2 cellular contexts compared by ENCODE assay signal in the genomic region with DNA sequence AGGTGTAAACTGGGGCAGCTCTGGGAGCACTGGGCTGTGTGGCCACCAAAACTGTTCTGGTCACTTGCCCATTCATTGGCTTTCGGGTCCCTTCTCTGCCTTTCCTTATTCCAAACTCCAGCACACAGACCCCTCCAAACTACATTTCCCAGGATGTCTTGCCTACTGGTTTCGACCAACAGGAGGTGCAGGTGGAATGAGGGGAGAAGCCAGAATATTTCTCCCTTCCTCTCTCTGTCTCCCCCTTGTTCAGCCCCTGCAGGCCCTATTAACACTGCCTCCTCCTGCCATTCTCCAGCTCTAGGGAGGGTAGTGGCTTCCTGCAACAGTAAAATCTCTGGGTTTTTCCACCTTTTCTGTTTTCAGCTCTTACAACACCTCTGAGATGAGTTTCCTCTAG.
A peak's percentile ranks its signal among the peaks of the same experiment; 100 is the strongest.
TF ChIP-seq lines count a peak whose summit lies in the region.

No MANE protein-coding gene starts in this region.

TF ChIP-seq in GM23338, 12 proteins besides CTCF, POLR2A, EP300 and RAD21 (continues in another document):
- TF ChIP-seq STAT1 (IDR thresholded peaks at IDR 0.05; ENCODE audit: unreplicated experiment): no peak
- no peak for TF ChIP-seq ZNF331 (CRISPR knock-in tag; IDR thresholded peaks at IDR 0.05; ENCODE audit: low read depth)
- TF ChIP-seq EZH2phosphoT487 (IDR thresholded peaks at IDR 0.05; ENCODE audit: unreplicated experiment): no peak
- no peak for TF ChIP-seq CREB1 (CRISPR knock-in tag; IDR thresholded peaks at IDR 0.05; ENCODE audit: low read depth)
- no peak for TF ChIP-seq JUNB (IDR thresholded peaks at IDR 0.05; ENCODE audit: unreplicated experiment)
- TF ChIP-seq, protein P1, sequence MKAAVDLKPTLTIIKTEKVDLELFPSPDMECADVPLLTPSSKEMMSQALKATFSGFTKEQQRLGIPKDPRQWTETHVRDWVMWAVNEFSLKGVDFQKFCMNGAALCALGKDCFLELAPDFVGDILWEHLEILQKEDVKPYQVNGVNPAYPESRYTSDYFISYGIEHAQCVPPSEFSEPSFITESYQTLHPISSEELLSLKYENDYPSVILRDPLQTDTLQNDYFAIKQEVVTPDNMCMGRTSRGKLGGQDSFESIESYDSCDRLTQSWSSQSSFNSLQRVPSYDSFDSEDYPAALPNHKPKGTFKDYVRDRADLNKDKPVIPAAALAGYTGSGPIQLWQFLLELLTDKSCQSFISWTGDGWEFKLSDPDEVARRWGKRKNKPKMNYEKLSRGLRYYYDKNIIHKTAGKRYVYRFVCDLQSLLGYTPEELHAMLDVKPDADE (IDR thresholded peaks at IDR 0.05): no peak
- no peak for TF ChIP-seq NANOG (IDR thresholded peaks at IDR 0.05; ENCODE audit: borderline replicate concordance)
- TF ChIP-seq, protein P2, sequence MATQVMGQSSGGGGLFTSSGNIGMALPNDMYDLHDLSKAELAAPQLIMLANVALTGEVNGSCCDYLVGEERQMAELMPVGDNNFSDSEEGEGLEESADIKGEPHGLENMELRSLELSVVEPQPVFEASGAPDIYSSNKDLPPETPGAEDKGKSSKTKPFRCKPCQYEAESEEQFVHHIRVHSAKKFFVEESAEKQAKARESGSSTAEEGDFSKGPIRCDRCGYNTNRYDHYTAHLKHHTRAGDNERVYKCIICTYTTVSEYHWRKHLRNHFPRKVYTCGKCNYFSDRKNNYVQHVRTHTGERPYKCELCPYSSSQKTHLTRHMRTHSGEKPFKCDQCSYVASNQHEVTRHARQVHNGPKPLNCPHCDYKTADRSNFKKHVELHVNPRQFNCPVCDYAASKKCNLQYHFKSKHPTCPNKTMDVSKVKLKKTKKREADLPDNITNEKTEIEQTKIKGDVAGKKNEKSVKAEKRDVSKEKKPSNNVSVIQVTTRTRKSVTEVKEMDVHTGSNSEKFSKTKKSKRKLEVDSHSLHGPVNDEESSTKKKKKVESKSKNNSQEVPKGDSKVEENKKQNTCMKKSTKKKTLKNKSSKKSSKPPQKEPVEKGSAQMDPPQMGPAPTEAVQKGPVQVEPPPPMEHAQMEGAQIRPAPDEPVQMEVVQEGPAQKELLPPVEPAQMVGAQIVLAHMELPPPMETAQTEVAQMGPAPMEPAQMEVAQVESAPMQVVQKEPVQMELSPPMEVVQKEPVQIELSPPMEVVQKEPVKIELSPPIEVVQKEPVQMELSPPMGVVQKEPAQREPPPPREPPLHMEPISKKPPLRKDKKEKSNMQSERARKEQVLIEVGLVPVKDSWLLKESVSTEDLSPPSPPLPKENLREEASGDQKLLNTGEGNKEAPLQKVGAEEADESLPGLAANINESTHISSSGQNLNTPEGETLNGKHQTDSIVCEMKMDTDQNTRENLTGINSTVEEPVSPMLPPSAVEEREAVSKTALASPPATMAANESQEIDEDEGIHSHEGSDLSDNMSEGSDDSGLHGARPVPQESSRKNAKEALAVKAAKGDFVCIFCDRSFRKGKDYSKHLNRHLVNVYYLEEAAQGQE (IDR thresholded peaks at IDR 0.05; ENCODE audit: unreplicated experiment): no peak
- TF ChIP-seq, protein P3, sequence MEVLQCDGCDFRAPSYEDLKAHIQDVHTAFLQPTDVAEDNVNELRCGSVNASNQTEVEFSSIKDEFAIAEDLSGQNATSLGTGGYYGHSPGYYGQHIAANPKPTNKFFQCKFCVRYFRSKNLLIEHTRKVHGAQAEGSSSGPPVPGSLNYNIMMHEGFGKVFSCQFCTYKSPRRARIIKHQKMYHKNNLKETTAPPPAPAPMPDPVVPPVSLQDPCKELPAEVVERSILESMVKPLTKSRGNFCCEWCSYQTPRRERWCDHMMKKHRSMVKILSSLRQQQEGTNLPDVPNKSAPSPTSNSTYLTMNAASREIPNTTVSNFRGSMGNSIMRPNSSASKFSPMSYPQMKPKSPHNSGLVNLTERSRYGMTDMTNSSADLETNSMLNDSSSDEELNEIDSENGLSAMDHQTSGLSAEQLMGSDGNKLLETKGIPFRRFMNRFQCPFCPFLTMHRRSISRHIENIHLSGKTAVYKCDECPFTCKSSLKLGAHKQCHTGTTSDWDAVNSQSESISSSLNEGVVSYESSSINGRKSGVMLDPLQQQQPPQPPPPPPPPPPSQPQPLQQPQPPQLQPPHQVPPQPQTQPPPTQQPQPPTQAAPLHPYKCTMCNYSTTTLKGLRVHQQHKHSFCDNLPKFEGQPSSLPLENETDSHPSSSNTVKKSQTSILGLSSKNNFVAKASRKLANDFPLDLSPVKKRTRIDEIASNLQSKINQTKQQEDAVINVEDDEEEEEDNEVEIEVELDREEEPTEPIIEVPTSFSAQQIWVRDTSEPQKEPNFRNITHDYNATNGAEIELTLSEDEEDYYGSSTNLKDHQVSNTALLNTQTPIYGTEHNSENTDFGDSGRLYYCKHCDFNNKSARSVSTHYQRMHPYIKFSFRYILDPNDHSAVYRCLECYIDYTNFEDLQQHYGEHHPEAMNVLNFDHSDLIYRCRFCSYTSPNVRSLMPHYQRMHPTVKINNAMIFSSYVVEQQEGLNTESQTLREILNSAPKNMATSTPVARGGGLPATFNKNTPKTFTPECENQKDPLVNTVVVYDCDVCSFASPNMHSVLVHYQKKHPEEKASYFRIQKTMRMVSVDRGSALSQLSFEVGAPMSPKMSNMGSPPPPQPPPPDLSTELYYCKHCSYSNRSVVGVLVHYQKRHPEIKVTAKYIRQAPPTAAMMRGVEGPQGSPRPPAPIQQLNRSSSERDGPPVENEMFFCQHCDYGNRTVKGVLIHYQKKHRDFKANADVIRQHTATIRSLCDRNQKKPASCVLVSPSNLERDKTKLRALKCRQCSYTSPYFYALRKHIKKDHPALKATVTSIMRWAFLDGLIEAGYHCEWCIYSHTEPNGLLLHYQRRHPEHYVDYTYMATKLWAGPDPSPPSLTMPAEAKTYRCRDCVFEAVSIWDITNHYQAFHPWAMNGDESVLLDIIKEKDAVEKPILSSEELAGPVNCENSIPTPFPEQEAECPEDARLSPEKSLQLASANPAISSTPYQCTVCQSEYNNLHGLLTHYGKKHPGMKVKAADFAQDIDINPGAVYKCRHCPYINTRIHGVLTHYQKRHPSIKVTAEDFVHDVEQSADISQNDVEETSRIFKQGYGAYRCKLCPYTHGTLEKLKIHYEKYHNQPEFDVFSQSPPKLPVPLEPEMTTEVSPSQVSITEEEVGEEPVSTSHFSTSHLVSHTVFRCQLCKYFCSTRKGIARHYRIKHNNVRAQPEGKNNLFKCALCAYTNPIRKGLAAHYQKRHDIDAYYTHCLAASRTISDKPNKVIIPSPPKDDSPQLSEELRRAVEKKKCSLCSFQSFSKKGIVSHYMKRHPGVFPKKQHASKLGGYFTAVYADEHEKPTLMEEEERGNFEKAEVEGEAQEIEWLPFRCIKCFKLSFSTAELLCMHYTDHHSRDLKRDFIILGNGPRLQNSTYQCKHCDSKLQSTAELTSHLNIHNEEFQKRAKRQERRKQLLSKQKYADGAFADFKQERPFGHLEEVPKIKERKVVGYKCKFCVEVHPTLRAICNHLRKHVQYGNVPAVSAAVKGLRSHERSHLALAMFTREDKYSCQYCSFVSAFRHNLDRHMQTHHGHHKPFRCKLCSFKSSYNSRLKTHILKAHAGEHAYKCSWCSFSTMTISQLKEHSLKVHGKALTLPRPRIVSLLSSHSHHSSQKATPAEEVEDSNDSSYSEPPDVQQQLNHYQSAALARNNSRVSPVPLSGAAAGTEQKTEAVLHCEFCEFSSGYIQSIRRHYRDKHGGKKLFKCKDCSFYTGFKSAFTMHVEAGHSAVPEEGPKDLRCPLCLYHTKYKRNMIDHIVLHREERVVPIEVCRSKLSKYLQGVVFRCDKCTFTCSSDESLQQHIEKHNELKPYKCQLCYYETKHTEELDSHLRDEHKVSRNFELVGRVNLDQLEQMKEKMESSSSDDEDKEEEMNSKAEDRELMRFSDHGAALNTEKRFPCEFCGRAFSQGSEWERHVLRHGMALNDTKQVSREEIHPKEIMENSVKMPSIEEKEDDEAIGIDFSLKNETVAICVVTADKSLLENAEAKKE (CRISPR knock-in tag; IDR thresholded peaks at IDR 0.05): no peak
- TF ChIP-seq ZNF114 (CRISPR knock-in tag; IDR thresholded peaks at IDR 0.05): no peak

TF ChIP-seq in H1, 55 proteins besides CTCF, POLR2A, EP300 and RAD21:
- TF ChIP-seq, protein P4, sequence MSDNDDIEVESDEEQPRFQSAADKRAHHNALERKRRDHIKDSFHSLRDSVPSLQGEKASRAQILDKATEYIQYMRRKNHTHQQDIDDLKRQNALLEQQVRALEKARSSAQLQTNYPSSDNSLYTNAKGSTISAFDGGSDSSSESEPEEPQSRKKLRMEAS (IDR thresholded peaks at IDR 0.05): no peak
- TF ChIP-seq SIX5 (IDR thresholded peaks at IDR 0.05; ENCODE audit: low read depth, low read length) (peak; percentile 56; the same call in 1 of the 2 replicates), EGR1 (IDR thresholded peaks at IDR 0.05; ENCODE audit: borderline replicate concordance, low read depth, low read length) (no peak), POU5F1 (IDR thresholded peaks at IDR 0.05; ENCODE audit: low read depth, low read length) (no peak), NANOG (IDR thresholded peaks at IDR 0.05; ENCODE audit: insufficient read depth, low read depth, low read length, poor library complexity, severe bottlenecking) (no peak), RBBP5 (IDR thresholded peaks at IDR 0.05; ENCODE audit: borderline replicate concordance, low read depth, low read length) (no peak)
